ENCODE assay signal across 8 cellular contexts in the genomic region with DNA sequence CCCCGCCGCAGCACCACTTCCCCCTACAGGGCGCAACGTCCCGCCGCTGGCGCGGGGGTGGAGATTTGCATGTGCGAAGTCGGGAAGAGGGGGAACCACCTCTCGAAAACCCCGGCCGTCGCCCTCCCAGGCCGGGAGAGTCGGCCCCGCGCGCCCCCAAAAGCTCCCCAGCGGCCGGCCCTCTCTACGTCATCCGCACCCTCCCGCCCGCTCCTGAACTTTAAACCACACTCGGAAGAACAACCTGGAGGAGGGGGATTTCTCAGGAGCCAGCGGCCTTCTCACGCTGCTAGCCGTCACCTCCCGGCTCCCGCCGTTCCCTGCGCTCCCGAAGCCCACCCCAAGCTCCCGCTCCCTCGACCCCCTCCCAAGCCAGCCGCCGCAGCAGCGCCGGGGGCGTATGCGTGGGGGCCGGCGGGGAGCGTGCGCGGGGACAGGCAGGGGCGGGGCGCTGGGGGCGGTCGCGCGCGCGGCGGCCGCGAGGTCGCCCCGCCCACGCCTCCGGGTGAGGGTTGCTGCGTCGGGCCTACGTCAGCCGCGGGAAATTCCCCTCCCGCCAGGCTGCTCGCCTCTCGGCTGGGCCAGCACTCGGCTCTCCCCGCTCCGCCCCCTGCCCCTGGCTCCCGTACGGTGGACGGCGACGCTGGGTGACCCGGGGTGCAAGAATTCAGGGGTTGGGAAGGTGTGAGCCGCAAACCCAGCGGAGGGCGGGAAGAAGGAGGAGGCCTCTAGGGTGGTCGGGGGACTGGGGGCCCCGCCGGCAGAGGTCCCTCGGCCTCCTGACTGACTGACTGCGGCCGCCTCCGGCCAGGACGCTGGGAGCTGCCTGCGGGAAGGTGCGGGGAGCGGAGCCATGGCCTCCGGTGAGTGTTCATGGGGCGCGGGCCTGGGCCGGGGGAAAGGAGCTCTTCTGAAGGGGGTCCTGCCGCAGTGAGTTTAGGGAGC. TPM values are rescaled to one million over a fixed set of nuclear protein-coding genes. Genes with fewer than 3 reads are reported as not detected.
A peak's percentile ranks its signal among the peaks of the same experiment; 100 is the strongest.
DNase-seq lines count a peak whose midpoint lies in the region; ATAC-seq and TF ChIP-seq lines count a peak whose summit lies in the region.

REL (plus strand) TSS at position 587 of the 945 bp plus-strand sequence; CDS start at position 854, 267 bp downstream.

- peak within 1 kb of the TSS; percentile 97 for H3K4me3 Mint-ChIP-seq in activated CD4-positive, alpha-beta T cell treated with anti-CD3 and anti-CD28 coated beads, Interleukin-2, amount 10 ng/mL, durations not matched to agents 24 days and 14 days

- peak within 1 kb of the TSS; percentile 87 for H3K9ac ChIP-seq in BLaER1

- TF ChIP-seq POLR2A in GM19193 (IDR thresholded peaks at IDR 0.05; ENCODE audit: extremely low read depth, insufficient read depth, insufficient read length), result peak; percentile 77

- DNase-seq in NCI-H510A treated with DMSO at 0.1 percent for 48 hours (lab: John Stamatoyannopoulos, UW), result peak; percentile 80
- peak; percentile 97 for DNase-seq in activated CD4-positive, alpha-beta T cell treated with anti-CD3 and anti-CD28 coated beads, Interleukin-2, amount 10 ng/mL, durations not matched to agents 24 days and 14 days
- DNase-seq in coronary artery (ENCODE audit: low spot score), result peak; percentile 91
- peak; percentile 96 for DNase-seq in left kidney (ENCODE audit: low read depth, low spot score)
- DNase-seq in stimulated activated CD4-positive, alpha-beta T cell treated with anti-CD3 and anti-CD28 coated beads, Interleukin-1b, Interleukin-23, amount 100 ng/mL, for 48 hours, result peak; percentile 89

- H3K27me3 Mint-ChIP-seq in activated CD4-positive, alpha-beta T cell treated with anti-CD3 and anti-CD28 coated beads, Interleukin-2, amount 10 ng/mL, durations not matched to agents 24 days and 14 days, result no peaks in the 10 kb centered on the region

- H3K4me1 ChIP-seq in BLaER1, result peaks cover 24% of the 10 kb centered on the region; the same call in 1 of the 2 replicates

- intact Hi-C loops in activated CD4-positive, alpha-beta T cell treated with anti-CD3 and anti-CD28 coated beads, Interleukin-2, amount 10 ng/mL, durations not matched to agents 24 days and 14 days (cut with micrococcal nuclease), result loop anchor here (1.0 to 5.0 kb wide), 10 partner anchors 9 to 971 kb away; partner anchors contain the start of genes FAM161A, PAPOLG and XPO1

- no peaks in the 10 kb centered on the region for H3K36me3 ChIP-seq in BLaER1

- H3K27ac ChIP-seq in BLaER1 (peak within 1 kb of the TSS; percentile 86), coronary artery (peak within 1 kb of the TSS; percentile 92 to 96)

- H3K4me1 Mint-ChIP-seq in activated CD4-positive, alpha-beta T cell treated with anti-CD3 and anti-CD28 coated beads, Interleukin-2, amount 10 ng/mL, durations not matched to agents 24 days and 14 days, result peaks cover 21% of the 10 kb centered on the region

- H3K4me2 ChIP-seq in BLaER1, result peak within 1 kb of the TSS; percentile 79

- H3K4me3 ChIP-seq in BLaER1 (peak within 1 kb of the TSS; percentile 89), coronary artery (peak within 1 kb of the TSS; percentile 96)

- H3K9me3 Mint-ChIP-seq in activated CD4-positive, alpha-beta T cell treated with anti-CD3 and anti-CD28 coated beads, Interleukin-2, amount 10 ng/mL, durations not matched to agents 24 days and 14 days, result no peaks in the 10 kb centered on the region

- H3K9me3 ChIP-seq in BLaER1, result no peaks in the 10 kb centered on the region

- peaks cover 32% of the 10 kb centered on the region for H3K27me3 ChIP-seq in BLaER1

- peaks cover 30% of the 10 kb centered on the region for H3K36me3 Mint-ChIP-seq in activated CD4-positive, alpha-beta T cell treated with anti-CD3 and anti-CD28 coated beads, Interleukin-2, amount 10 ng/mL, durations not matched to agents 24 days and 14 days (ENCODE audit: low read depth)

- H3K27ac Mint-ChIP-seq in activated CD4-positive, alpha-beta T cell treated with anti-CD3 and anti-CD28 coated beads, Interleukin-2, amount 10 ng/mL, durations not matched to agents 24 days and 14 days, result peak within 1 kb of the TSS; percentile 97

- H4K20me1 ChIP-seq in BLaER1, result peaks cover 39% of the 10 kb centered on the region

- TF ChIP-seq CTCF in coronary artery (IDR thresholded peaks at IDR 0.05), result no peak

- peak; percentile 86 for ATAC-seq in HG03432 (IDR thresholded peaks at IDR 0.05; ENCODE audit: unreplicated experiment)

RNA-seq across cellular contexts. Expression of gene REL, which starts in this region (rescaled TPM):
- 84.9 and 88.7 TPM in 2 replicates for total RNA-seq in activated CD4-positive, alpha-beta T cell treated with anti-CD3 and anti-CD28 coated beads, Interleukin-2, amount 10 ng/mL, durations not matched to agents 24 days and 14 days

Comparison
In these comparisons a context has a peak if more than half of its experiments do, and no peak if none do; other contexts are left out.
1. Peak in every context shown above with its lines: DNase-seq, ATAC-seq, H3K4me3 ChIP-seq and H3K27ac ChIP-seq.